In genomic region chr11:64859542-64860414, GRCh38 we compare ENCODE assay signal across 1 cellular context.
A peak's percentile ranks its signal among the peaks of the same experiment; 100 is the strongest.
TF ChIP-seq lines count a peak whose summit lies in the region.

No MANE protein-coding gene starts in this region.

TF ChIP-seq in GM12878, 131 proteins besides CTCF, POLR2A, EP300 and RAD21 (continued from another document and continues in another):
- TF ChIP-seq, protein P1, sequence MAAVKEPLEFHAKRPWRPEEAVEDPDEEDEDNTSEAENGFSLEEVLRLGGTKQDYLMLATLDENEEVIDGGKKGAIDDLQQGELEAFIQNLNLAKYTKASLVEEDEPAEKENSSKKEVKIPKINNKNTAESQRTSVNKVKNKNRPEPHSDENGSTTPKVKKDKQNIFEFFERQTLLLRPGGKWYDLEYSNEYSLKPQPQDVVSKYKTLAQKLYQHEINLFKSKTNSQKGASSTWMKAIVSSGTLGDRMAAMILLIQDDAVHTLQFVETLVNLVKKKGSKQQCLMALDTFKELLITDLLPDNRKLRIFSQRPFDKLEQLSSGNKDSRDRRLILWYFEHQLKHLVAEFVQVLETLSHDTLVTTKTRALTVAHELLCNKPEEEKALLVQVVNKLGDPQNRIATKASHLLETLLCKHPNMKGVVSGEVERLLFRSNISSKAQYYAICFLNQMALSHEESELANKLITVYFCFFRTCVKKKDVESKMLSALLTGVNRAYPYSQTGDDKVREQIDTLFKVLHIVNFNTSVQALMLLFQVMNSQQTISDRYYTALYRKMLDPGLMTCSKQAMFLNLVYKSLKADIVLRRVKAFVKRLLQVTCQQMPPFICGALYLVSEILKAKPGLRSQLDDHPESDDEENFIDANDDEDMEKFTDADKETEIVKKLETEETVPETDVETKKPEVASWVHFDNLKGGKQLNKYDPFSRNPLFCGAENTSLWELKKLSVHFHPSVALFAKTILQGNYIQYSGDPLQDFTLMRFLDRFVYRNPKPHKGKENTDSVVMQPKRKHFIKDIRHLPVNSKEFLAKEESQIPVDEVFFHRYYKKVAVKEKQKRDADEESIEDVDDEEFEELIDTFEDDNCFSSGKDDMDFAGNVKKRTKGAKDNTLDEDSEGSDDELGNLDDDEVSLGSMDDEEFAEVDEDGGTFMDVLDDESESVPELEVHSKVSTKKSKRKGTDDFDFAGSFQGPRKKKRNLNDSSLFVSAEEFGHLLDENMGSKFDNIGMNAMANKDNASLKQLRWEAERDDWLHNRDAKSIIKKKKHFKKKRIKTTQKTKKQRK (IDR thresholded peaks at IDR 0.05; ENCODE audit: low read depth, low read length) = no peak
- TF ChIP-seq RELA (IDR thresholded peaks at IDR 0.05; ENCODE audit: borderline replicate concordance, partially characterized antibody) = peak; percentile 59
- TF ChIP-seq MEF2A (IDR thresholded peaks at IDR 0.05; ENCODE audit: insufficient read depth, low read depth, low read length) = peak; percentile 92
- TF ChIP-seq PML (IDR thresholded peaks at IDR 0.05; ENCODE audit: low read length) = no peak
- peak; percentile 92 for TF ChIP-seq BCL3 (IDR thresholded peaks at IDR 0.05; ENCODE audit: borderline replicate concordance, insufficient read depth, low read depth, low read length, poor library complexity, severe bottlenecking)
- no peak for TF ChIP-seq ATF2 (IDR thresholded peaks at IDR 0.05; ENCODE audit: low read length)
- TF ChIP-seq ZBED1 (IDR thresholded peaks at IDR 0.05; ENCODE audit: borderline replicate concordance) = peak; percentile 95; the same call in 1 of the 2 replicates
- TF ChIP-seq CEBPB (IDR thresholded peaks at IDR 0.05; ENCODE audit: borderline replicate concordance in 1 of 2, low read depth in 2 of 2, low read length in 2 of 2) = no peak
- peak; percentile 71; the same call in 1 of the 2 replicates for TF ChIP-seq ZBTB33 (IDR thresholded peaks at IDR 0.05)
- no peak for TF ChIP-seq FOS (IDR thresholded peaks at IDR 0.05; ENCODE audit: borderline replicate concordance, extremely low read depth, insufficient read length)
- TF ChIP-seq SMC3 (IDR thresholded peaks at IDR 0.05; ENCODE audit: borderline replicate concordance, low read length) = peak; percentile 14; the same call in 1 of the 2 replicates
- TF ChIP-seq IRF3 (IDR thresholded peaks at IDR 0.05) = no peak
- no peak for TF ChIP-seq ZNF207 (IDR thresholded peaks at IDR 0.05; ENCODE audit: borderline replicate concordance)
- TF ChIP-seq ESRRA (IDR thresholded peaks at IDR 0.05; ENCODE audit: low read length) = no peak
- TF ChIP-seq CREB1 (IDR thresholded peaks at IDR 0.05; ENCODE audit: low read depth) = no peak
- no peak for TF ChIP-seq ZNF274 (IDR thresholded peaks at IDR 0.05; ENCODE audit: insufficient read depth, insufficient read length)
- no peak for TF ChIP-seq HDAC2 (IDR thresholded peaks at IDR 0.05)
- TF ChIP-seq NFXL1 (IDR thresholded peaks at IDR 0.05; ENCODE audit: borderline replicate concordance) = no peak
- TF ChIP-seq, protein P2, sequence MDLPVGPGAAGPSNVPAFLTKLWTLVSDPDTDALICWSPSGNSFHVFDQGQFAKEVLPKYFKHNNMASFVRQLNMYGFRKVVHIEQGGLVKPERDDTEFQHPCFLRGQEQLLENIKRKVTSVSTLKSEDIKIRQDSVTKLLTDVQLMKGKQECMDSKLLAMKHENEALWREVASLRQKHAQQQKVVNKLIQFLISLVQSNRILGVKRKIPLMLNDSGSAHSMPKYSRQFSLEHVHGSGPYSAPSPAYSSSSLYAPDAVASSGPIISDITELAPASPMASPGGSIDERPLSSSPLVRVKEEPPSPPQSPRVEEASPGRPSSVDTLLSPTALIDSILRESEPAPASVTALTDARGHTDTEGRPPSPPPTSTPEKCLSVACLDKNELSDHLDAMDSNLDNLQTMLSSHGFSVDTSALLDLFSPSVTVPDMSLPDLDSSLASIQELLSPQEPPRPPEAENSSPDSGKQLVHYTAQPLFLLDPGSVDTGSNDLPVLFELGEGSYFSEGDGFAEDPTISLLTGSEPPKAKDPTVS (IDR thresholded peaks at IDR 0.05; ENCODE audit: low read depth, low read length) = no peak
- no peak for TF ChIP-seq ELK1 (IDR thresholded peaks at IDR 0.05; ENCODE audit: low read depth, low read length)
- TF ChIP-seq SREBF2 (IDR thresholded peaks at IDR 0.05; ENCODE audit: low read length) = no peak
- no peak for TF ChIP-seq BMI1 (IDR thresholded peaks at IDR 0.05; ENCODE audit: borderline replicate concordance)
- TF ChIP-seq IRF4 (IDR thresholded peaks at IDR 0.05; ENCODE audit: low read depth, low read length) = peak; percentile 97
- no peak for TF ChIP-seq FOXK2 (IDR thresholded peaks at IDR 0.05)
- 0 out of 2 replicates have a peak, but pooled peaks have one; percentile 74 for TF ChIP-seq EZH2 (IDR thresholded peaks at IDR 0.05; ENCODE audit: borderline replicate concordance, control insufficient read depth, low read depth, low read length)
- peak; percentile 24; the same call in 1 of the 2 replicates for TF ChIP-seq ZBTB40 (IDR thresholded peaks at IDR 0.05; ENCODE audit: borderline replicate concordance)
- TF ChIP-seq KDM1A (IDR thresholded peaks at IDR 0.05; ENCODE audit: borderline replicate concordance) = no peak
- peak; percentile 75 for TF ChIP-seq LARP7 (IDR thresholded peaks at IDR 0.05)
- TF ChIP-seq SMAD1 (IDR thresholded peaks at IDR 0.05; ENCODE audit: low read depth, partially characterized antibody) = no peak
- TF ChIP-seq ZNF384 (IDR thresholded peaks at IDR 0.05; ENCODE audit: borderline replicate concordance, low read depth, low read length) = no peak
- TF ChIP-seq, protein P3, sequence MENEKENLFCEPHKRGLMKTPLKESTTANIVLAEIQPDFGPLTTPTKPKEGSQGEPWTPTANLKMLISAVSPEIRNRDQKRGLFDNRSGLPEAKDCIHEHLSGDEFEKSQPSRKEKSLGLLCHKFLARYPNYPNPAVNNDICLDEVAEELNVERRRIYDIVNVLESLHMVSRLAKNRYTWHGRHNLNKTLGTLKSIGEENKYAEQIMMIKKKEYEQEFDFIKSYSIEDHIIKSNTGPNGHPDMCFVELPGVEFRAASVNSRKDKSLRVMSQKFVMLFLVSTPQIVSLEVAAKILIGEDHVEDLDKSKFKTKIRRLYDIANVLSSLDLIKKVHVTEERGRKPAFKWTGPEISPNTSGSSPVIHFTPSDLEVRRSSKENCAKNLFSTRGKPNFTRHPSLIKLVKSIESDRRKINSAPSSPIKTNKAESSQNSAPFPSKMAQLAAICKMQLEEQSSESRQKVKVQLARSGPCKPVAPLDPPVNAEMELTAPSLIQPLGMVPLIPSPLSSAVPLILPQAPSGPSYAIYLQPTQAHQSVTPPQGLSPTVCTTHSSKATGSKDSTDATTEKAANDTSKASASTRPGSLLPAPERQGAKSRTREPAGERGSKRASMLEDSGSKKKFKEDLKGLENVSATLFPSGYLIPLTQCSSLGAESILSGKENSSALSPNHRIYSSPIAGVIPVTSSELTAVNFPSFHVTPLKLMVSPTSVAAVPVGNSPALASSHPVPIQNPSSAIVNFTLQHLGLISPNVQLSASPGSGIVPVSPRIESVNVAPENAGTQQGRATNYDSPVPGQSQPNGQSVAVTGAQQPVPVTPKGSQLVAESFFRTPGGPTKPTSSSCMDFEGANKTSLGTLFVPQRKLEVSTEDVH (IDR thresholded peaks at IDR 0.05; ENCODE audit: low read depth, partially characterized antibody) = no peak
- peak; percentile 62 for TF ChIP-seq MYC (IDR thresholded peaks at IDR 0.05; ENCODE audit: insufficient read depth, insufficient read length, insufficient replicate concordance, low read length, severe bottlenecking)
- peak; percentile 79 for TF ChIP-seq MXI1 (IDR thresholded peaks at IDR 0.05; ENCODE audit: low read depth, low read length)
- TF ChIP-seq NBN (IDR thresholded peaks at IDR 0.05) = peak; percentile 84; the same call in 1 of the 2 replicates
